ENCODE assay signal across 19 cellular contexts in the genomic region with DNA sequence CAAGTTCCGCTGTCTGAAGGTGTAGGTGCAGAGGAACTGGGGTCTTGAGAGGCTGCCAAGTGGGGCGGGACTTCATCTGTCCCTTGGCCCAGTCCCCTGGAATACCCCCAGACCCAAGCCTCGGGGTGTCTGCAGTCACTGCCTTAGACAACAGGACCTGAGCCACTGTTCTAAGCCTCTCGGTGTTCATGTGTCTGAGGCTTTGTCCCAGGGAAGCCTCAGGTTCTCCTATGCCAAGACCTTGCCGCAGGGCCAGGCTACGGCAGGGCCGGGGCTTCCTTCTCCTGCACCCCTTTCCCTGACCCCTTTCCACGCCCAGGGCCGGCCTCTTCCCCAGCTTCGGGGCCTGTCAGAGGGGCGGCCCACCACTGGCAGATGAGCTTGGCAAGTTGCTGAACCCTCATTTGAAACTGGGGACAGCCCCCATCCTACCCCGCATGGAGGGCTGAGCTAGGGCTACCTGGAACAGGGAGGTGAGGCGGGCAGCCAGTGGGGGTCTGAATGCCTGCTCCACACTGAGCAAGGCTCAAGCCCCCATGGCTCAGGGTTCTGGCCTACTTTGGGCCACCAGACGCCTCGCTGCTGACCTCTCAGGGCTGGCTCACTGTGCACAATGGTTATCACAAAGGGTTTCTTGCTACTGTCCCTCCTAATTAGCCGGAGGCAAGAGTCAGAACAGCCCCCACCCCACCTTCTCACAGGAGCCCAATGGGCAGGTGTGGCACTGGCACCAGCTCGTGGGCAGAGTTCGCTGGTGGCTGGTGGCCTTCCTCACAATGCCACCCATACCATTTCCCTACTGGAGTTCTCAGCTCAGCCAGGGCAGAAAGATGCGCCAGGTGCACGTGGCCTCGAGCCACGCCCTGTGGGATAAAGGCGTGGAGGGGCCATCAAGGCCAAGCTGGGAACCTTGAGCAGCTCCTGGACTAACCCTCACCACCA. TPM values are rescaled to one million over a fixed set of nuclear protein-coding genes. Genes with fewer than 3 reads are reported as not detected.
DNase-seq lines count a peak whose midpoint lies in the region; ATAC-seq and TF ChIP-seq lines count a peak whose summit lies in the region.
"Had no signal": no experiment of that assay in that cellular context is flagged by ENCODE, and none has a peak within 500 bp of the region (broad histone marks: within the 10 kb centered on the region; RNA-seq: fewer than 3 reads in every experiment).

No MANE protein-coding gene starts in this region.

- TF ChIP-seq CTCF in chondrocyte (IDR thresholded peaks at IDR 0.05) (no peak), osteoblast (IDR thresholded peaks at IDR 0.05; ENCODE audit: extremely low read depth, low read depth, low read length) (no peak), brain microvascular endothelial cell (IDR thresholded peaks at IDR 0.05; ENCODE audit: low read depth, low read length, missing control alignments) (no peak)

- H3K36me3 Mint-ChIP-seq in activated T-cell treated with anti-CD3 and anti-CD28 coated beads, Interleukin-2, amount 50 U/mL, for 24 hours (ENCODE audit: low read depth) = peaks cover 60% of the 10 kb centered on the region
- peaks cover 17% of the 10 kb centered on the region for H3K36me3 Mint-ChIP-seq in chondrocyte (ENCODE audit: low read depth)

- peaks cover 49% of the 10 kb centered on the region for H4K20me1 ChIP-seq in osteoblast (ENCODE audit: insufficient read depth, low read length)

- H3K9me3 Mint-ChIP-seq in activated T-cell treated with anti-CD3 and anti-CD28 coated beads, Interleukin-2, amount 50 U/mL, for 24 hours = no peaks in the 10 kb centered on the region
- no peaks in the 10 kb centered on the region for H3K9me3 Mint-ChIP-seq in chondrocyte (ENCODE audit: low read depth)
- H3K9me3 Mint-ChIP-seq: HFFc6 had no signal

- in situ Hi-C loops in brain microvascular endothelial cell (cut with HindIII; ENCODE audit: low pct_ligation_motif_present, low sequenced_read_pairs) = no loop called here
- in situ Hi-C loops in ACHN (cut with HindIII; ENCODE audit: low pct_ligation_motif_present, low pct_unique_long_range_greater_than_20kb, low sequenced_read_pairs) = no loop called here

- H3K79me2 ChIP-seq in osteoblast (ENCODE audit: insufficient read depth, low read length) = no peaks in the 10 kb centered on the region

- ATAC-seq in HG03135 (IDR thresholded peaks at IDR 0.05; ENCODE audit: unreplicated experiment) (no peak), GM18868 (IDR thresholded peaks at IDR 0.05; ENCODE audit: unreplicated experiment) (no peak)
- ATAC-seq: PC-3 had no signal

- no peak for DNase-seq in activated T-cell treated with anti-CD3 and anti-CD28 coated beads, Interleukin-2, amount 50 U/mL, for 24 hours
- DNase-seq in activated T-cell treated with anti-CD3 and anti-CD28 coated beads, Interleukin-2, amount 50 U/mL, for 48 hours = no peak
- DNase-seq in chondrocyte (ENCODE audit: low spot score) = peak; percentile 75
- DNase-seq in osteoblast (ENCODE audit: insufficient read length, low spot score, missing footprints) = peak; percentile 38
- no peak for DNase-seq in brain microvascular endothelial cell
- no peak for DNase-seq in ACHN
- DNase-seq: Caco-2, DMS79, NCI-H1092 treated with DMSO at 0.1 percent for 48 hours, NCI-H1694, NCI-H69 had no signal

- no peaks in the 10 kb centered on the region for H3K9me3 ChIP-seq in osteoblast (ENCODE audit: low read depth, low read length)
- H3K9me3 ChIP-seq: Caco-2, MG63 had no signal

- H3K27ac ChIP-seq in osteoblast (ENCODE audit: low read depth, low read length) (no peak overlapping the region), brain microvascular endothelial cell (no peak overlapping the region)
- H3K27ac ChIP-seq: 22Rv1 had no signal

- no peak overlapping the region for H2AFZ ChIP-seq in osteoblast (ENCODE audit: low read length)

- H3K4me2 ChIP-seq in osteoblast (ENCODE audit: insufficient read depth, low read length) = no peak overlapping the region

- H3K27ac Mint-ChIP-seq in activated T-cell treated with anti-CD3 and anti-CD28 coated beads, Interleukin-2, amount 50 U/mL, for 24 hours = peak overlapping the region; percentile 29
- H3K27ac Mint-ChIP-seq in chondrocyte (ENCODE audit: unreplicated experiment) = no peak overlapping the region

- H3K4me3 Mint-ChIP-seq in activated T-cell treated with anti-CD3 and anti-CD28 coated beads, Interleukin-2, amount 50 U/mL, for 24 hours = no peak overlapping the region
- no peak overlapping the region for H3K4me3 Mint-ChIP-seq in chondrocyte (ENCODE audit: unreplicated experiment)

- no peak overlapping the region for H3K4me3 ChIP-seq in osteoblast (ENCODE audit: insufficient read depth, low read length)
- no peak overlapping the region for H3K4me3 ChIP-seq in brain microvascular endothelial cell (ENCODE audit: low read depth, low read length)
- H3K4me3 ChIP-seq: MG63 had no signal

- peaks cover 40% of the 10 kb centered on the region for H3K4me1 ChIP-seq in osteoblast (ENCODE audit: insufficient read depth, low read length)

- H3K27me3 ChIP-seq in osteoblast (ENCODE audit: insufficient read depth, low read length) (no peaks in the 10 kb centered on the region), brain microvascular endothelial cell (replicated peaks) (no peaks in the 10 kb centered on the region)
- H3K27me3 ChIP-seq: MG63 had no signal

- H3K27me3 Mint-ChIP-seq in activated T-cell treated with anti-CD3 and anti-CD28 coated beads, Interleukin-2, amount 50 U/mL, for 24 hours = peaks cover 8% of the 10 kb centered on the region
- H3K27me3 Mint-ChIP-seq in chondrocyte (ENCODE audit: low read depth) = no peaks in the 10 kb centered on the region

- H3K4me1 Mint-ChIP-seq in activated T-cell treated with anti-CD3 and anti-CD28 coated beads, Interleukin-2, amount 50 U/mL, for 24 hours (ENCODE audit: low read depth) = peaks cover 35% of the 10 kb centered on the region
- H3K4me1 Mint-ChIP-seq in chondrocyte (ENCODE audit: low read depth) = peaks cover 36% of the 10 kb centered on the region

- H3K36me3 ChIP-seq in osteoblast (ENCODE audit: insufficient read depth, low read length) (peaks cover 29% of the 10 kb centered on the region), brain microvascular endothelial cell (replicated peaks) (peaks cover 32% of the 10 kb centered on the region)

RNA-seq across cellular contexts. Expression of a gene that starts 7.1 kb away (rescaled TPM):
- total RNA-seq in chondrocyte (not detected in 3 replicates), osteoblast (not detected in 2 replicates)
- total RNA-seq: Caco-2, H4, HFFc6, PC-3, SK-MEL-5 had no signal

RNA-seq across cellular contexts. Expression of a gene that starts 20.4 kb away (rescaled TPM):
- total RNA-seq in chondrocyte (46.5 to 57.4 TPM (median 54.1 TPM) in 3 replicates), osteoblast (92.6 and 107 TPM in 2 replicates)

Comparison
In these comparisons a context has a peak if more than half of its experiments do, and no peak if none do; other contexts are left out.
1. DNase-seq: peak in chondrocyte (single experiment) and osteoblast (single experiment); none in activated T-cell treated with anti-CD3 and anti-CD28 coated beads, Interleukin-2, amount 50 U/mL, for 24 hours (single experiment), activated T-cell treated with anti-CD3 and anti-CD28 coated beads, Interleukin-2, amount 50 U/mL, for 48 hours (0 of 2), brain microvascular endothelial cell (single experiment) and ACHN (single experiment).